8 cellular contexts compared by ENCODE assay signal in the genomic region with DNA sequence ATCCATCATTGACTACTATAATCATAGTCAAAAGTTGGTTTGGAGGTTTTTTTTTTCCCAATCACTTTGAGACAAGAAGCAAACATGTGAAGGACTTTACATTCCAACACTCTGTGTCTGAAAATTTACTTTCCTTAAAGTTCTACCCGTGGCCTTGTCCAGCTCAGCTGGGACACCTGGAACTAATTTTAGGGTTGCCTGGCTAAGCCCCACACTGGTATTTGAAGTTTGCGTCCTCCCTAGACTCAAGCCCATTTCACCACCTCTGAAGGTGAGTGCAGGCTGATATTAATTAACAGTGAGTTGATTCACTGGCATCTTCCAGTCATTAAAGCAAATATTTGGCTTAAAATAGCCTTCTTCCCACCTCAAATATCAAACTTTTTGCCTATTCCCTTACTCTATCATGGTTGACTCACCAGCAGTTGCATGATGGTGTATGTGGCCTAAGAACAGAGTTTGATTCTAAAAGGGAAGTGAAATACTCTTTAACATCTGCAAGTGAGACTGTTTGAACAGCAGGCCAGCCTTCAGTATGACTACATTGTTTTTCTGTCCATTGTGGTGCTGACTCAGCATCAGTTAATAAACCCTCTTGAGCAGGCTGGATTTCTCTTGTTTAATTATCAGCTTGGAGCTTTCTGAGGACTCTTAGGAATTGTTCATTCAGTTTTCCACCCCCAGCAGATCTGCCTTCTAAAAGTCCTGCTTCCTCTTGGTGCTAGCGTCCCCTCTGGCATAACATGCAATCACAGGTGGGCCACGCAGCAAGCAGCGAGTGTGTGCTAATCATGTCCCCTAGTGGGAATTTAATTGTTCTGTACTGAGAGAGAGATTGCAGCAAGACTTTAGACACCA. TPM values are rescaled to one million over a fixed set of nuclear protein-coding genes. Genes with fewer than 3 reads are reported as not detected.
A peak's percentile ranks its signal among the peaks of the same experiment; 100 is the strongest.
DNase-seq lines count a peak whose midpoint lies in the region; ATAC-seq and TF ChIP-seq lines count a peak whose summit lies in the region.

No MANE protein-coding gene starts in this region.

- no peak overlapping the region for H3K27ac Mint-ChIP-seq in glutamatergic neuron (ENCODE audit: unreplicated experiment)

- in situ Hi-C loops in GM13977 (cut with MboI; ENCODE audit: low pct_unique_long_range_greater_than_20kb, low sequenced_read_pairs, unreplicated experiment) = loop anchor here (25.0 kb wide), 2 partner anchors 347 to 597 kb away; no protein-coding TSS in a partner anchor

- ATAC-seq in HG02759 (IDR thresholded peaks at IDR 0.05; ENCODE audit: unreplicated experiment) = peak; percentile 66
- peak; percentile 35 for ATAC-seq in stimulated activated naive CD8-positive, alpha-beta T cell treated with anti-CD3 and anti-CD28 coated beads, Interleukin-15, Interleukin-2, amounts not matched to agents 100 U/mL and 50 U/mL, for 24 hours

- peaks cover 9% of the 10 kb centered on the region for H3K4me1 Mint-ChIP-seq in glutamatergic neuron (ENCODE audit: low read depth, unreplicated experiment)

- peaks cover 2% of the 10 kb centered on the region for H3K27me3 Mint-ChIP-seq in glutamatergic neuron (ENCODE audit: unreplicated experiment)

- H3K4me3 Mint-ChIP-seq in glutamatergic neuron (ENCODE audit: unreplicated experiment) = no peak overlapping the region

- peak; percentile 42 for TF ChIP-seq CTCF in GM13977 (IDR thresholded peaks at IDR 0.05; ENCODE audit: extremely low read depth, insufficient read depth, missing control alignments)
- peak; percentile 46 for TF ChIP-seq CTCF in glutamatergic neuron (IDR thresholded peaks at IDR 0.05; ENCODE audit: partially characterized antibody, unreplicated experiment)

- H3K36me3 Mint-ChIP-seq in glutamatergic neuron (ENCODE audit: unreplicated experiment) = no peaks in the 10 kb centered on the region

- peak; percentile 52 for DNase-seq in Ammon's horn (ENCODE audit: low spot score)
- DNase-seq in GM13977 (ENCODE audit: low spot score) = peak; percentile 79
- peak; percentile 97 for DNase-seq in MV-4-11 (lab: John Stamatoyannopoulos, UW)
- peak; percentile 62 for DNase-seq in UCSD-AML1 (lab: John Stamatoyannopoulos, UW; ENCODE audit: unreplicated experiment)
- DNase-seq in glutamatergic neuron = peak; percentile 49
- DNase-seq in stimulated activated naive CD8-positive, alpha-beta T cell treated with anti-CD3 and anti-CD28 coated beads, Interleukin-15, Interleukin-2, amounts not matched to agents 100 U/mL and 50 U/mL, for 24 hours = no peak
- DNase-seq in mesenteric fat pad (ENCODE audit: low spot score) = no peak

- H3K9me3 Mint-ChIP-seq in glutamatergic neuron (ENCODE audit: unreplicated experiment) = peaks cover 2% of the 10 kb centered on the region

RNA-seq across cellular contexts. Expression of a gene that starts 1.8 kb away (rescaled TPM):
- total RNA-seq in glutamatergic neuron (ENCODE audit: unreplicated experiment) (not detected), mesenteric fat pad (10.6 TPM)

Comparison
In these comparisons a context has a peak if more than half of its experiments do, and no peak if none do; other contexts are left out.
1. DNase-seq: peak in Ammon's horn (single experiment), GM13977 (single experiment), MV-4-11 (single experiment), UCSD-AML1 (single experiment) and glutamatergic neuron (single experiment); none in stimulated activated naive CD8-positive, alpha-beta T cell treated with anti-CD3 and anti-CD28 coated beads, Interleukin-15, Interleukin-2, amounts not matched to agents 100 U/mL and 50 U/mL, for 24 hours (single experiment) and mesenteric fat pad (single experiment).